11 cellular contexts compared by ENCODE assay signal in the genomic region with DNA sequence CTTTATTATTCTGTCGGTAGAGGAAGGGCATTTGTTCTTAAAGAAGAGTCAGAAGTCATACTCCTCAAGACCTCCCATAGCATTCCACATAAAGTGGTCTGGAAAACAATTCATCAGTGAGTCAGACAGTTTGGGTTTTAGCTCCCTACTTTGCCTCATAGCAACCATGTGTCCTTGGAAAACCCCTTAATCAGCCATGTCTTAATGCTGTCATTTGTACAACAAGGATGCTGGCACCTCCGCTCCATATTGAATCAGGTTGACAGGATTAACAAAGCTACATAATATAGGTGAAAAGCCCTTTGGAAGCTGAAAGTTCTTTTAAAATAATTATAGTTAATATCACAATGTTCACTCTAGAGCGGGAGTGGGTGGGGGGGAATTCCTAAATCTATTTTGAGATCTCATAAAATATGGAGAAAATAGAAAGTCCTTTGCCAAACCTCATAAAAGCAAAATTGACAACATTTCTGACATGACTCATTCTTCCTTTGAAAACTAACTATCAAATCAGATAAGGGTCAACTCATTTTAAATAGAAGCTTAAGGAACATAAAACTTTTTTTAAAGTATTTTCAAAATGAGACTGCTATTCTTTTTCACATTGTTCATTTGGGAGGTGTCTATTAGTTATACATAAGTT. TPM values are rescaled to one million over a fixed set of nuclear protein-coding genes. Genes with fewer than 3 reads are reported as not detected.
A peak's percentile ranks its signal among the peaks of the same experiment; 100 is the strongest.
DNase-seq lines count a peak whose midpoint lies in the region; ATAC-seq, FAIRE-seq and TF ChIP-seq lines count a peak whose summit lies in the region.
"Had no signal": no experiment of that assay in that cellular context is flagged by ENCODE, and none has a peak within 500 bp of the region (broad histone marks: within the 10 kb centered on the region; RNA-seq: fewer than 3 reads in every experiment).

No MANE protein-coding gene starts in this region.

- H3K4me3 ChIP-seq in PC-3 (ENCODE audit: low read length) (peak overlapping the region; percentile 30; the same call in 1 of the 2 replicates), endothelial cell of umbilical vein (replicated peaks in 1 of 3; ENCODE audit: insufficient read depth in 1 of 3, low read depth in 1 of 3, low read length in 3 of 3) (no peak overlapping the region), osteoblast (ENCODE audit: insufficient read depth, low read length) (no peak overlapping the region), small intestine (ENCODE audit: low read depth in 1 of 2, low read length in 2 of 2) (no peak overlapping the region)

- H3K27me3 ChIP-seq in PC-3 (ENCODE audit: low read length) (no peaks in the 10 kb centered on the region), endothelial cell of umbilical vein (ENCODE audit: control insufficient read depth in 2 of 2, insufficient read depth in 2 of 2, low read length in 2 of 2) (no peaks in the 10 kb centered on the region), osteoblast (ENCODE audit: insufficient read depth, low read length) (no peaks in the 10 kb centered on the region), small intestine (ENCODE audit: control insufficient read depth in 2 of 2, insufficient read depth in 2 of 2, low read length in 2 of 2) (no peaks in the 10 kb centered on the region)

- ATAC-seq in PC-3 (peak; percentile 75), HG02763 (IDR thresholded peaks at IDR 0.05; ENCODE audit: unreplicated experiment) (no peak)

- TF ChIP-seq POLR2A in endothelial cell of umbilical vein (IDR thresholded peaks at IDR 0.05; ENCODE audit: low read depth, low read length) = no peak

- H3K9ac ChIP-seq in PC-3 (ENCODE audit: low read length) (peak overlapping the region; percentile 21; the same call in 1 of the 2 replicates), endothelial cell of umbilical vein (replicated peaks; ENCODE audit: extremely low read depth, insufficient read depth, low read length) (peak overlapping the region; percentile 26)

- H3K4me1 ChIP-seq in PC-3 (ENCODE audit: insufficient read depth, low read length) (peaks cover 24% of the 10 kb centered on the region), endothelial cell of umbilical vein (ENCODE audit: control insufficient read depth, extremely low read depth, insufficient read depth, low read length) (peaks cover 15% of the 10 kb centered on the region), osteoblast (ENCODE audit: insufficient read depth, low read length) (peaks cover 10% of the 10 kb centered on the region), small intestine (ENCODE audit: control insufficient read depth in 2 of 2, insufficient read depth in 1 of 2, low read depth in 1 of 2, low read length in 1 of 2) (no peaks in the 10 kb centered on the region)

- BruUV-seq in PC-3 (replicated peaks; lab: Mats Ljungman, UMichigan) (no TSS peak), endothelial cell of umbilical vein (replicated peaks; lab: Mats Ljungman, UMichigan) (no TSS peak)

- peak overlapping the region; percentile 67 for H3K27ac ChIP-seq in PC-3 (ENCODE audit: low read length)
- peak overlapping the region; percentile 11 for H3K27ac ChIP-seq in endothelial cell of umbilical vein (ENCODE audit: insufficient read depth, low read depth, low read length)
- H3K27ac ChIP-seq in osteoblast (ENCODE audit: low read depth, low read length) = no peak overlapping the region
- no peak overlapping the region for H3K27ac ChIP-seq in small intestine (ENCODE audit: low read depth in 1 of 2, low read length in 1 of 2)

- H3K79me2 ChIP-seq in PC-3 (ENCODE audit: low read length) (no peaks in the 10 kb centered on the region), endothelial cell of umbilical vein (ENCODE audit: control insufficient read depth, insufficient read depth, low read length) (no peaks in the 10 kb centered on the region), osteoblast (ENCODE audit: insufficient read depth, low read length) (no peaks in the 10 kb centered on the region)

- peak; percentile 59 for FAIRE-seq in endothelial cell of umbilical vein (lab: Jason Lieb, UNC)
- FAIRE-seq in small intestine (lab: Jason Lieb, UNC) = no peak

- peak overlapping the region; percentile 61 for H3K4me2 ChIP-seq in PC-3 (ENCODE audit: low read length)
- peak overlapping the region; percentile 48 for H3K4me2 ChIP-seq in endothelial cell of umbilical vein (ENCODE audit: insufficient read depth, low read length)
- peak overlapping the region; percentile 41 for H3K4me2 ChIP-seq in osteoblast (ENCODE audit: insufficient read depth, low read length)

- intact Hi-C loops in PC-3 (cut with micrococcal nuclease) (loop anchor here (1.0 kb wide), 1 partner anchor 38 kb away; no protein-coding TSS in a partner anchor), endothelial cell of umbilical vein (cut with micrococcal nuclease) (loop anchor here (1.0 to 5.0 kb wide), 5 partner anchors 9 to 187 kb away; partner anchors contain the start of gene GUCY1A1)

- 73 to 88% (median 77%) methylated on average over 3 of the region's 3 CpGs for WGBS in small intestine, 3 donors

- H4K20me1 ChIP-seq in PC-3 (ENCODE audit: low read length) (no peaks in the 10 kb centered on the region), endothelial cell of umbilical vein (replicated peaks; ENCODE audit: control insufficient read depth, extremely low read depth, insufficient read depth, low read length) (no peaks in the 10 kb centered on the region), osteoblast (ENCODE audit: insufficient read depth, low read length) (no peaks in the 10 kb centered on the region)

- POLR2A ChIA-PET in PC-3 (lab: Charles Lee; ENCODE audit: unreplicated experiment) = interaction anchor here (0.5 kb wide), 1 partner anchor 30 kb away, joined by 3 read pairs; no protein-coding TSS in a partner anchor
- POLR2A ChIA-PET in endothelial cell of umbilical vein (lab: Charles Lee) = no interaction called here

- H3K9me2 ChIP-seq in PC-3 (replicated peaks; ENCODE audit: low read length) = no peaks in the 10 kb centered on the region

- H3K9me3 ChIP-seq in PC-3 (ENCODE audit: low read length) = no peaks in the 10 kb centered on the region
- no peaks in the 10 kb centered on the region for H3K9me3 ChIP-seq in endothelial cell of umbilical vein (replicated peaks; ENCODE audit: control insufficient read depth, insufficient read depth, low read length)
- no peaks in the 10 kb centered on the region for H3K9me3 ChIP-seq in osteoblast (ENCODE audit: low read depth, low read length)
- no peaks in the 10 kb centered on the region for H3K9me3 ChIP-seq in small intestine (ENCODE audit: control insufficient read depth, low read depth)

- CTCF ChIA-PET in PC-3 (lab: Charles Lee) (interaction anchor here (0.6 kb wide), 1 partner anchor 226 kb away, joined by 3 read pairs; no protein-coding TSS in a partner anchor), endothelial cell of umbilical vein (lab: Charles Lee) (interaction anchor here (0.8 to 2.3 kb wide), 8 partner anchors 9 to 159 kb away, joined by 3 to 9 read pairs (median 4); no protein-coding TSS in a partner anchor)

- no peak for TF ChIP-seq CTCF in PC-3 (conservative IDR thresholded peaks at IDR 0.05; ENCODE audit: low read depth, low read length)
- TF ChIP-seq CTCF in endothelial cell of umbilical vein (IDR thresholded peaks at IDR 0.05; ENCODE audit: extremely low read depth in 1 of 2, insufficient read depth in 1 of 2, low read depth in 1 of 2, low read length in 2 of 2) = no peak
- TF ChIP-seq CTCF in osteoblast (IDR thresholded peaks at IDR 0.05; ENCODE audit: extremely low read depth, low read depth, low read length) = no peak

- H3K9me1 ChIP-seq in endothelial cell of umbilical vein (replicated peaks; ENCODE audit: control insufficient read depth, extremely low read depth, insufficient read depth, low read length) = no peaks in the 10 kb centered on the region

- H2AFZ ChIP-seq in PC-3 (ENCODE audit: low read length) (peak overlapping the region; percentile 64; the same call in 1 of the 2 replicates), endothelial cell of umbilical vein (ENCODE audit: low read depth, low read length) (no peak overlapping the region), osteoblast (ENCODE audit: low read length) (no peak overlapping the region)

- no peaks in the 10 kb centered on the region for H3K36me3 ChIP-seq in PC-3 (ENCODE audit: low read depth, low read length)
- H3K36me3 ChIP-seq in endothelial cell of umbilical vein (ENCODE audit: control insufficient read depth in 2 of 2, extremely low read depth in 1 of 2, insufficient read depth in 2 of 2, low read length in 2 of 2) = no peaks in the 10 kb centered on the region
- no peaks in the 10 kb centered on the region for H3K36me3 ChIP-seq in osteoblast (ENCODE audit: insufficient read depth, low read length)
- H3K36me3 ChIP-seq in small intestine (ENCODE audit: control insufficient read depth in 2 of 2, insufficient read depth in 2 of 2, low read length in 2 of 2) = no peaks in the 10 kb centered on the region

- dilution Hi-C loops in endothelial cell of umbilical vein (cut with MboI; ENCODE audit: extremely low pct_ligation_motif_present, low sequenced_read_pairs) = no loop called here

- DNase-seq in GM04504 (ENCODE audit: low read depth) (peak; percentile 38), PC-3 (peak; percentile 65), endothelial cell of umbilical vein (ENCODE audit: low read depth, low spot score) (peak; percentile 93), osteoblast (ENCODE audit: insufficient read length, low spot score, missing footprints) (peak; percentile 67), cortex of kidney (lab: John Stamatoyannopoulos, UW) (no peak), small intestine (no peak)
- DNase-seq in stimulated activated CD4-positive, alpha-beta T cell treated with anti-CD3 and anti-CD28 coated beads, Interleukin-4, amount 100 ng/mL, for 1 hour = no peak
- DNase-seq: activated CD4-positive, CD25-positive, alpha-beta regulatory T cell treated with anti-CD3 and anti-CD28 coated beads, Interleukin-2, amount 50 U/mL, for 72 hours; COR-L47; NCI-H524 had no signal

- H3F3A ChIP-seq in PC-3 (ENCODE audit: low read length, unreplicated experiment) = peaks cover 5% of the 10 kb centered on the region

TF ChIP-seq in endothelial cell of umbilical vein, 7 proteins besides CTCF, POLR2A, EP300 and RAD21 (continues in another document):
- TF ChIP-seq, protein P1, sequence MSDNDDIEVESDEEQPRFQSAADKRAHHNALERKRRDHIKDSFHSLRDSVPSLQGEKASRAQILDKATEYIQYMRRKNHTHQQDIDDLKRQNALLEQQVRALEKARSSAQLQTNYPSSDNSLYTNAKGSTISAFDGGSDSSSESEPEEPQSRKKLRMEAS (IDR thresholded peaks at IDR 0.05; ENCODE audit: insufficient read depth, insufficient read length) = no peak

RNA-seq across cellular contexts. Expression of gene GUCY1A1, which starts 37.3 kb away (rescaled TPM):
- total RNA-seq in PC-3 (2014; rRNA removed) = 9.2 and 9.3 TPM in 2 replicates
- 4.4 and 7.5 TPM in 2 replicates for total RNA-seq in endothelial cell of umbilical vein
- 1.2 and 1.3 TPM in 2 replicates for polyA plus RNA-seq in endothelial cell of umbilical vein
- polyA plus RNA-seq in endothelial cell of umbilical vein (2011; cell fraction: cytosol; rRNA removed) = 0.71 and 0.90 TPM in 2 replicates
- 1.2 and 2.3 TPM in 2 replicates for polyA plus RNA-seq in endothelial cell of umbilical vein (2011; cell fraction: nucleus; rRNA removed)
- polyA plus RNA-seq in endothelial cell of umbilical vein (2012) = 0.05 TPM in 1 of 2 replicates, not detected in the other
- polyA minus RNA-seq in endothelial cell of umbilical vein = 2.4 and 3.8 TPM in 2 replicates
- polyA minus RNA-seq in endothelial cell of umbilical vein (2011; cell fraction: cytosol; rRNA and poly(A)+ RNA removed) = not detected
- 2.6 and 3.8 TPM in 2 replicates for polyA minus RNA-seq in endothelial cell of umbilical vein (2011; cell fraction: nucleus; rRNA and poly(A)+ RNA removed)
- total RNA-seq in osteoblast = 0.29 TPM in 1 of 2 replicates, not detected in the other
- 1 to 10 TPM; 1.3 to 8.1 (median 5.9) TPM for polyA plus RNA-seq in small intestine

Comparison
In these comparisons a context has a peak if more than half of its experiments do, and no peak if none do; other contexts are left out.
1. DNase-seq: peak in GM04504 (single experiment), PC-3 (single experiment), endothelial cell of umbilical vein (single experiment) and osteoblast (single experiment); none in cortex of kidney (single experiment), small intestine (single experiment) and stimulated activated CD4-positive, alpha-beta T cell treated with anti-CD3 and anti-CD28 coated beads, Interleukin-4, amount 100 ng/mL, for 1 hour (single experiment).
2. H3K27ac ChIP-seq: peak in PC-3 (single experiment) and endothelial cell of umbilical vein (single experiment); none in osteoblast (single experiment) and small intestine (0 of 2).
3. Peak in every context shown above with its lines, with median percentiles within 50 percentile points of each other: H3K4me2 ChIP-seq.